In genomic region chr6:77036400-77036799, GRCh38 we compare ENCODE assay signal across 19 cellular contexts.
DNase-seq lines count a peak whose midpoint lies in the region; ATAC-seq and TF ChIP-seq lines count a peak whose summit lies in the region.
"Had no signal": no experiment of that assay in that cellular context is flagged by ENCODE, and none has a peak within 500 bp of the region (broad histone marks: within the 10 kb centered on the region; RNA-seq: fewer than 3 reads in every experiment).

No MANE protein-coding gene starts in this region.

- H3K27me3 Mint-ChIP-seq in MCF 10A (ENCODE audit: insufficient read depth, unreplicated experiment): no peaks in the 10 kb centered on the region
- H3K27me3 Mint-ChIP-seq: CD4-positive, alpha-beta T cell had no signal

- 89 to 90% methylated on average over 4 of the region's 4 CpGs for WGBS in heart right ventricle, 2 donors

- H3K4me1 ChIP-seq in breast epithelium (no peaks in the 10 kb centered on the region), heart right ventricle (peaks cover 0 to 5% (median 0%) of the 10 kb centered on the region in 9 donors)
- H3K4me1 ChIP-seq: A549, Caco-2 had no signal

- TF ChIP-seq POLR2A in breast epithelium (IDR thresholded peaks at IDR 0.05): no peak

- peaks cover 38% of the 10 kb centered on the region for H3K4me1 Mint-ChIP-seq in MCF 10A (ENCODE audit: insufficient read depth, unreplicated experiment)

- H3K27me3 ChIP-seq in breast epithelium (no peaks in the 10 kb centered on the region), heart right ventricle (no peaks in the 10 kb centered on the region)

- no peaks in the 10 kb centered on the region for H3K36me3 ChIP-seq in breast epithelium
- H3K36me3 ChIP-seq in heart right ventricle: no peaks in the 10 kb centered on the region

- H3K27ac ChIP-seq in breast epithelium (no peak overlapping the region), heart right ventricle (no peak overlapping the region)
- H3K27ac ChIP-seq: 22Rv1, A549, C4-2B had no signal

- CTCF ChIA-PET in MCF 10A (lab: Yijun Ruan, JAX): interaction anchor here (0.6 kb wide), 1 partner anchor 1410 kb away, joined by 4 read pairs; no protein-coding TSS in a partner anchor

- intact Hi-C loops in MCF 10A (cut with micrococcal nuclease): no loop called here
- intact Hi-C loops in breast epithelium (cut with DNase I; ENCODE audit: low total_unique reads): no loop called here
- intact Hi-C loops in heart right ventricle (cut with DNase I): no loop called here

- H3K36me3 Mint-ChIP-seq in MCF 10A (ENCODE audit: insufficient read depth, unreplicated experiment): peaks cover 7% of the 10 kb centered on the region

- no TSS peak for BruUV-seq in MCF 10A (replicated peaks; lab: Mats Ljungman, UMichigan)

- peaks cover 9 to 31% of the 10 kb centered on the region in 2 donors for H3K9me3 ChIP-seq in breast epithelium
- H3K9me3 ChIP-seq in heart right ventricle: peaks cover 0 to 47% (median 12%) of the 10 kb centered on the region in 11 donors
- H3K9me3 ChIP-seq: A549, Caco-2 had no signal

- POLR2A ChIA-PET in MCF 10A (lab: Yijun Ruan, JAX): interaction anchor here (0.7 kb wide), 1 partner anchor 141 kb away, joined by 3 read pairs; no protein-coding TSS in a partner anchor

- TF ChIP-seq CTCF in MCF 10A (IDR thresholded peaks at IDR 0.05; ENCODE audit: unreplicated experiment) (no peak), breast epithelium (IDR thresholded peaks at IDR 0.05) (no peak), fibroblast of pulmonary artery (IDR thresholded peaks at IDR 0.05; ENCODE audit: low read length, missing control alignments) (no peak), heart right ventricle (IDR thresholded peaks at IDR 0.05) (no peak)

- peak overlapping the region; percentile 27 for H3K27ac Mint-ChIP-seq in MCF 10A (ENCODE audit: low read depth, unreplicated experiment)
- H3K27ac Mint-ChIP-seq: CD4-positive, alpha-beta T cell had no signal

- ATAC-seq in heart right ventricle (no peak), HG02885 (IDR thresholded peaks at IDR 0.05; ENCODE audit: poor library complexity, unreplicated experiment) (no peak)
- ATAC-seq: A549, K562 had no signal

- no peak overlapping the region for H3K4me3 Mint-ChIP-seq in MCF 10A (ENCODE audit: unreplicated experiment)
- H3K4me3 Mint-ChIP-seq: CD4-positive, alpha-beta T cell had no signal

- H3K4me3 ChIP-seq in breast epithelium (no peak overlapping the region), fibroblast of pulmonary artery (replicated peaks; ENCODE audit: low read depth, low read length) (no peak overlapping the region), heart right ventricle (no peak overlapping the region)
- H3K4me3 ChIP-seq: A549, K562 had no signal

- DNase-seq in MCF 10A (ENCODE audit: unreplicated experiment) (peak; percentile 46), breast epithelium (ENCODE audit: low spot score in 2 of 2) (no peak), astrocyte of the hippocampus (ENCODE audit: low read depth, low spot score) (peak; percentile 10), fibroblast of pulmonary artery (ENCODE audit: low read depth) (peak; percentile 16), cerebellum (ENCODE audit: low spot score) (no peak), SIG-M5 (lab: John Stamatoyannopoulos, UW) (no peak), heart right ventricle (no peak)
- DNase-seq: AML-193; Caco-2; CD4-positive, alpha-beta T cell; DMS153; DMS79; GDM1; HCEC 1CT had no signal

- peaks cover 11% of the 10 kb centered on the region for H3K9me3 Mint-ChIP-seq in MCF 10A (ENCODE audit: unreplicated experiment)

Comparison
In these comparisons a context has a peak if more than half of its experiments do, and no peak if none do; other contexts are left out.
1. DNase-seq: peak in MCF 10A (single experiment), astrocyte of the hippocampus (single experiment) and fibroblast of pulmonary artery (single experiment); none in breast epithelium (0 of 2), cerebellum (single experiment), SIG-M5 (single experiment) and heart right ventricle (0 of 2).